30 cellular contexts compared by ENCODE assay signal in the genomic region with DNA sequence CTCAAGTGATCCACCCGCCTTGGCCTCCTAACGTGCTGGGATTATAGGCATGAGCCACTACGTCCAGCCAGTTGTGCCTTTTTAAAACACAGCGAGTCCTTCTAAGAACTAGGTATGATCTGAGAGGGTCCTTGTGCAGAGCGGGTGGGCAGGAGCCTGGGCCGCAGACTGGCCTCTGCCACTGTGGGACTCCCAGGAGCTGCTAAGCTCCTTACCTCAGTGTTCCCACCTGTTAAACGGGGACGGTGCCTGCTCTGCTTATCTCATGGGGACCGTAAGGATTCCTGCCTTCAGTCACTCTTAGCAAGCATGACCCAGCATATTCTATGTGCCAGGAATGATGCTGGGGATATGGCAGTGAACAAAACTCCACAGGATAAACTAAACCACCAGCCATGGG.
"Had no signal": no experiment of that assay in that cellular context is flagged by ENCODE, and none has a peak within 500 bp of the region (broad histone marks: within the 10 kb centered on the region; RNA-seq: fewer than 3 reads in every experiment).

No MANE protein-coding gene starts in this region.

- H3K27ac ChIP-seq: neural progenitor cell, neutrophil, ovary, parathyroid adenoma, psoas muscle, right lobe of liver, sigmoid colon, stomach, thoracic aorta, thyroid gland, tibial nerve, upper lobe of left lung, vagina had no signal

- FAIRE-seq: small intestine, urothelium cell line had no signal

- H3K27me3 Mint-ChIP-seq: naive thymus-derived CD4-positive, alpha-beta T cell; stimulated activated naive B cell treated with anti-CD40 and anti-IgM and Interleukin-4, amounts not matched to agents 10 μg/mL and 1 μg/mL and 100 μg/mL, for 72 hours had no signal

- H3K4me2 ChIP-seq: neural progenitor cell had no signal

- ATAC-seq: naive thymus-derived CD4-positive, alpha-beta T cell; natural killer cell; psoas muscle; right cardiac atrium; right lobe of liver; stimulated activated effector memory CD8-positive, alpha-beta T cell treated with anti-CD3 and anti-CD28 coated beads, Interleukin-12 subunit alpha, Interleukin-12 subunit beta, amount 100 ng/mL, for 72 hours; stimulated activated naive B cell treated with anti-CD40 and anti-IgM and Interleukin-4, amounts not matched to agents 10 μg/mL and 1 μg/mL and 100 μg/mL, for 72 hours had no signal

- DNase-seq: naive thymus-derived CD4-positive, alpha-beta T cell; natural killer cell; nucleus accumbens; ovary; posterior cingulate gyrus; psoas muscle; right cardiac atrium; right lobe of liver; sigmoid colon; small intestine; stimulated activated CD4-positive, alpha-beta T cell treated with anti-CD3 and anti-CD28 coated beads, Interleukin-15, amount 100 ng/mL, for 24 hours; stimulated activated CD4-positive, alpha-beta T cell treated with anti-CD3 and anti-CD28 coated beads, Interleukin-2, amount 100 ng/mL, for 24 hours; stimulated activated CD4-positive, alpha-beta T cell treated with anti-CD3 and anti-CD28 coated beads, Interleukin-2, amount 100 ng/mL, for 48 hours; stimulated activated CD4-positive, alpha-beta T cell treated with anti-CD3 and anti-CD28 coated beads, Interleukin-4, amount 100 ng/mL, for 24 hours; stimulated activated naive B cell treated with anti-CD40 and anti-IgM and Interleukin-4, amounts not matched to agents 10 μg/mL and 1 μg/mL and 100 μg/mL, for 72 hours; stimulated activated naive CD4-positive, alpha-beta T cell treated with Interleukin-2 at 50 U/mL for 16 hours; stomach; thyroid gland; trophoblast cell; upper lobe of left lung had no signal

- H3K36me3 ChIP-seq: neural progenitor cell, neutrophil, ovary, right lobe of liver, sigmoid colon, thoracic aorta, thyroid gland, upper lobe of left lung, vagina had no signal

- H3K9ac ChIP-seq: neural progenitor cell, parathyroid adenoma had no signal

- H3K79me2 ChIP-seq: parathyroid adenoma had no signal

- H3K4me1 ChIP-seq: psoas muscle, right lobe of liver, sigmoid colon, stomach, thyroid gland, upper lobe of left lung, vagina had no signal

- H3K27me3 ChIP-seq: neural progenitor cell, neutrophil, ovary, right lobe of liver, sigmoid colon, stomach, thyroid gland, tibial nerve, upper lobe of left lung, vagina had no signal

- H3K9me3 Mint-ChIP-seq: naive thymus-derived CD4-positive, alpha-beta T cell; natural killer cell; nephron; neural progenitor cell; stimulated activated effector memory CD8-positive, alpha-beta T cell treated with anti-CD3 and anti-CD28 coated beads, Interleukin-12 subunit alpha, Interleukin-12 subunit beta, amount 100 ng/mL, for 72 hours; stimulated activated naive B cell treated with anti-CD40 and anti-IgM and Interleukin-4, amounts not matched to agents 10 μg/mL and 1 μg/mL and 100 μg/mL, for 72 hours had no signal

- H2AFZ ChIP-seq: neural progenitor cell, parathyroid adenoma had no signal

- H3K9me3 ChIP-seq: neutrophil, ovary, psoas muscle, right lobe of liver, sigmoid colon, stomach, thoracic aorta, thyroid gland, tibial nerve, upper lobe of left lung, vagina had no signal

- H3K27ac Mint-ChIP-seq: naive thymus-derived CD4-positive, alpha-beta T cell; natural killer cell; nephron; neural progenitor cell; progenitor cell of endocrine pancreas; stimulated activated effector memory CD8-positive, alpha-beta T cell treated with anti-CD3 and anti-CD28 coated beads, Interleukin-12 subunit alpha, Interleukin-12 subunit beta, amount 100 ng/mL, for 72 hours; stimulated activated naive B cell treated with anti-CD40 and anti-IgM and Interleukin-4, amounts not matched to agents 10 μg/mL and 1 μg/mL and 100 μg/mL, for 72 hours had no signal

- H3K4me3 ChIP-seq: neural progenitor cell, ovary, psoas muscle, right lobe of liver, sigmoid colon, stomach, thoracic aorta, thyroid gland, tibial nerve, upper lobe of left lung, vagina had no signal

- H3K4me3 Mint-ChIP-seq: naive thymus-derived CD4-positive, alpha-beta T cell; natural killer cell; nephron; neural progenitor cell; stimulated activated effector memory CD8-positive, alpha-beta T cell treated with anti-CD3 and anti-CD28 coated beads, Interleukin-12 subunit alpha, Interleukin-12 subunit beta, amount 100 ng/mL, for 72 hours; stimulated activated naive B cell treated with anti-CD40 and anti-IgM and Interleukin-4, amounts not matched to agents 10 μg/mL and 1 μg/mL and 100 μg/mL, for 72 hours had no signal
